ENCODE assay signal across 17 cellular contexts in genomic region chr7:53358301-53358700, GRCh38.
"Had no signal": no experiment of that assay in that cellular context is flagged by ENCODE, and none has a peak within 500 bp of the region (broad histone marks: within the 10 kb centered on the region; RNA-seq: fewer than 3 reads in every experiment).

No MANE protein-coding gene starts in this region.

- H3K4me1 ChIP-seq: body of pancreas, foreskin keratinocyte, transverse colon had no signal

- H3K9me3 ChIP-seq: body of pancreas, mucosa of descending colon, transverse colon had no signal

- H3K27me3 ChIP-seq: body of pancreas, foreskin keratinocyte, transverse colon had no signal

- DNase-seq: activated CD4-positive, alpha-beta T cell treated with anti-CD3 and anti-CD28 coated beads, Interleukin-2, amount 10 ng/mL, durations not matched to agents 7 days and 5 days; activated CD8-positive, alpha-beta T cell treated with anti-CD3 and anti-CD28 coated beads, Interleukin-2, amount 10 ng/mL, durations not matched to agents 7 days and 5 days; activated naive CD4-positive, alpha-beta T cell treated with anti-CD3 and anti-CD28 coated beads for 36 hours; activated T-cell treated with anti-CD3 and anti-CD28 coated beads, Interleukin-2, amount 50 U/mL, for 24 hours; body of pancreas; caudate nucleus; effector memory CD8-positive, alpha-beta T cell; foreskin keratinocyte; glutamatergic neuron; hypothalamus; mesenchymal stem cell; mucosa of descending colon; naive B cell; stimulated activated CD4-positive, alpha-beta T cell treated with anti-CD3 and anti-CD28 coated beads, Interleukin-2, amount 100 ng/mL, for 48 hours; T1000; transverse colon had no signal

- H3K27ac ChIP-seq: body of pancreas, foreskin keratinocyte, skin epidermis, transverse colon had no signal

- H3K36me3 ChIP-seq: transverse colon had no signal

- H3K4me3 ChIP-seq: body of pancreas, mucosa of descending colon, skin epidermis, transverse colon had no signal
